ENCODE assay signal across 24 cellular contexts in the genomic region with DNA sequence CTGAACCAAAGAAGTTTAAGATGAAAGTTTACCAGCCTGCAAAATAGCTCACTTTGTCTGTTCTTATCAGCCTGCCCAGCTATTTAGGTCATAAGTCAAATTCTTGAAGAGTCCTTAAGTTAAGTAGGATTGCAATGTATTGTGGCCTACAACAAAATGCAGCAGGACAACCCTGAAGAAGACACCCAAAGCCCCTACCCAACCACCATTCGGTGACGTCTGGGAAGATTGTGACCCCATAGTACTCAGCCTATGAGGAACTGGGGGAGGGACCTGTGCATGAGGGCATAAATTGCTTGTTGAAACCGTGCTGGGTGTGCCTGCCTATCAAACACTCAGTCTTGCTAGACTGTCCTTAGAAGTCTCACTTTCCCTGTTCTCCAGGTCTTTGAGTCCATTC.
"Had no signal": no experiment of that assay in that cellular context is flagged by ENCODE, and none has a peak within 500 bp of the region (broad histone marks: within the 10 kb centered on the region; RNA-seq: fewer than 3 reads in every experiment).

No MANE protein-coding gene starts in this region.

- H3K27me3 ChIP-seq: brain microvascular endothelial cell, cardiac muscle cell, MG63 had no signal

- H3K27ac ChIP-seq: brain microvascular endothelial cell, cardiac muscle cell, KMS-11, VCaP had no signal

- H3K4me2 ChIP-seq: KMS-11 had no signal

- DNase-seq: activated CD4-positive, alpha-beta memory T cell treated with anti-CD3 and anti-CD28 coated beads for 36 hours; activated CD4-positive, alpha-beta T cell treated with anti-CD3 and anti-CD28 coated beads, Interleukin-2, amount 10 ng/mL, durations not matched to agents 7 days and 5 days; activated CD4-positive, CD25-positive, alpha-beta regulatory T cell; activated gamma-delta T cell; activated naive CD4-positive, alpha-beta T cell treated with anti-CD3 and anti-CD28 coated beads for 36 hours; activated T-cell treated with anti-CD3 and anti-CD28 coated beads for 4 hours; activated T-cell treated with anti-CD3 and anti-CD28 coated beads, Interleukin-2, amount 50 U/mL, for 48 hours; brain microvascular endothelial cell; MG63; MV-4-11; NCI-H1092 treated with DMSO at 0.1 percent for 48 hours; NCI-H1417 treated with DMSO at 0.1 percent for 48 hours; NCI-H187; NCI-H2081; NCI-H510A treated with DMSO at 0.1 percent for 48 hours; NCI-H69; NK-92 treated with Interleukin-12 subunit alpha and Interleukin-12 subunit beta, amount 100 ng/mL, for 24 hours; PC-3; SHP77 treated with DMSO at 0.1 percent for 48 hours; T-cell; T1000 had no signal

- H3K9me3 ChIP-seq: MG63 had no signal

- H3K4me3 ChIP-seq: cardiac muscle cell, MG63 had no signal

- H3K9ac ChIP-seq: KMS-11 had no signal

- H3K36me3 ChIP-seq: brain microvascular endothelial cell, cardiac muscle cell, MG63 had no signal
